In the genomic region with DNA sequence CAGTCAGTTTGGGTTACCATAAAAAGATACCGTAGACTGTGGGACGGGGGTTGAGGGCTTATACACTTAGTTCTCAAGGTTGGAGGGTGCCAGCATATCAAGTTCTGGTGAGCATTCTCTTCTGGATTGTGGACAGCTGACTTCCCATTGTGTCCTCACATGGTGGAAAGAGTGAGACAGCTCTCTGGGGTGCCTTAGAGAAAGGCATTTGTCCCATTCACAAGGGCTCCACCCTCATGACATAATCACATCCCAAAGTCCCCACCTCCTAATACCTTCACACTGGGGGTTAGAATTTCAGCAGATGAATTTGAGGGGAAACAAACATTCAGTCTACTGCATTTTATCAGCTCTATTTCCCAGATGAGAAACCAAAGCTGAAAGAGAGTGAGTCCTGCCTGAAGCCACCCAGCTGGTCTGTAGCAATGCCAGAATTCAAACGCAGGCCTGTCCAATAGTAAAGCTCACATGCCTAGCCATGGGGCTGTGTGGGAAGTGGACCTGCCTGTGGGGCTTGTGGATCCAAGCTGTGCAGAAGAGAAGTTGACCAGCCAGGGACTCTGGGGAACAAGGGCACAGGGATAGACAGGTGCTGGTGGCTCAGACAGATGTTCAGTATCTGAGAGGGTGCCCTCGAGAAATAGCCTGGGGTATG, we compare ENCODE assay signal across 31 cellular contexts. TPM values are rescaled to one million over a fixed set of nuclear protein-coding genes. Genes with fewer than 3 reads are reported as not detected.
A peak's percentile ranks its signal among the peaks of the same experiment; 100 is the strongest.
DNase-seq lines count a peak whose midpoint lies in the region; ATAC-seq, FAIRE-seq and TF ChIP-seq lines count a peak whose summit lies in the region.
"Had no signal": no experiment of that assay in that cellular context is flagged by ENCODE, and none has a peak within 500 bp of the region (broad histone marks: within the 10 kb centered on the region; RNA-seq: fewer than 3 reads in every experiment).

No MANE protein-coding gene starts in this region.

- H2BK120ac ChIP-seq in mesenchymal stem cell (ENCODE audit: low read depth, low read length) = no peak overlapping the region

- H3K27ac ChIP-seq in right atrium auricular region (no peak overlapping the region), endodermal cell (ENCODE audit: low read depth, low read length) (no peak overlapping the region), mesenchymal stem cell (ENCODE audit: low read length, poor library complexity, severe bottlenecking) (no peak overlapping the region)
- H3K27ac ChIP-seq: hepatocyte, neural progenitor cell, parathyroid adenoma, PC-9, stomach had no signal

- TF ChIP-seq CTCF in right atrium auricular region (IDR thresholded peaks at IDR 0.05) (no peak), endodermal cell (conservative IDR thresholded peaks at IDR 0.05) (no peak)

- H2AFZ ChIP-seq in mesenchymal stem cell (ENCODE audit: low read depth, low read length) = no peak overlapping the region
- H2AFZ ChIP-seq: hepatocyte, neural progenitor cell, parathyroid adenoma, PC-9 had no signal

- H3K27me3 ChIP-seq in right atrium auricular region (no peaks in the 10 kb centered on the region), endodermal cell (ENCODE audit: control insufficient read depth, insufficient read depth, low read length, poor library complexity, severe bottlenecking) (no peaks in the 10 kb centered on the region), mesenchymal stem cell (ENCODE audit: control insufficient read depth in 1 of 2, insufficient read depth in 1 of 2, low read length in 2 of 2) (peaks cover 54 to 57% of the 10 kb centered on the region in 2 experiments), HAP-1 (ENCODE audit: low read depth) (peaks cover 8% of the 10 kb centered on the region; the same call in 1 of the 2 replicates)
- H3K27me3 ChIP-seq: BE2C, hepatocyte, neural progenitor cell had no signal

- no peaks in the 10 kb centered on the region for H3K27me3 Mint-ChIP-seq in endodermal cell (ENCODE audit: insufficient read depth)

- no peak overlapping the region for H3K4me3 ChIP-seq in right atrium auricular region
- H3K4me3 ChIP-seq in endodermal cell (ENCODE audit: low read length) = no peak overlapping the region
- no peak overlapping the region for H3K4me3 ChIP-seq in mesenchymal stem cell (ENCODE audit: insufficient read depth in 1 of 2, low read depth in 1 of 2, low read length in 2 of 2)
- H3K4me3 ChIP-seq in HAP-1 = no peak overlapping the region
- H3K4me3 ChIP-seq: hepatocyte, neural progenitor cell, PC-9, stomach had no signal

- no peak overlapping the region for H3K4me3 Mint-ChIP-seq in endodermal cell
- H3K4me3 Mint-ChIP-seq: activated CD4-positive, alpha-beta T cell treated with anti-CD3 and anti-CD28 coated beads for 36 hours; activated CD8-positive, alpha-beta T cell treated with anti-CD3 and anti-CD28 coated beads, Interleukin-2, amount 10 ng/mL, durations not matched to agents 7 days and 5 days; activated naive CD4-positive, alpha-beta T cell treated with anti-CD3 and anti-CD28 coated beads for 36 hours; CD8-positive, alpha-beta memory T cell; central memory CD8-positive, alpha-beta T cell; dendritic cell treated with granulocyte-macrophage colony-stimulating factor and Interleukin-4, amounts not matched to agents 40 ng/mL and 50 ng/mL, for 4 days; HFFc6; IgD-negative memory B cell; neural progenitor cell had no signal

- H4K8ac ChIP-seq in mesenchymal stem cell (ENCODE audit: low read length) = no peak overlapping the region

- H2BK12ac ChIP-seq in mesenchymal stem cell (ENCODE audit: low read length in 2 of 2) = no peak overlapping the region

- WGBS in endodermal cell (ENCODE audit: insufficient coverage in 1 of 2, insufficient read length in 1 of 2), 2 experiments = 87 to 88% methylated on average over 4 of the region's 4 CpGs
- WGBS in mesenchymal stem cell = 91% methylated on average over 4 of the region's 4 CpGs

- no peak overlapping the region for H2AK5ac ChIP-seq in mesenchymal stem cell (ENCODE audit: low read length, severe bottlenecking)

- no peak overlapping the region for H3K23ac ChIP-seq in mesenchymal stem cell (ENCODE audit: low read length in 2 of 2)

- intact Hi-C loops in Right ventricle myocardium superior (cut with DNase I) = no loop called here

- H3K4ac ChIP-seq in mesenchymal stem cell (ENCODE audit: low read depth in 1 of 2, low read length in 2 of 2) = no peak overlapping the region

- H3K4me1 ChIP-seq in right atrium auricular region (peaks cover 0 to 5% of the 10 kb centered on the region in 2 donors), endodermal cell (ENCODE audit: control insufficient read depth, insufficient read depth, low read length) (peaks cover 10% of the 10 kb centered on the region), mesenchymal stem cell (ENCODE audit: control insufficient read depth, insufficient read depth, low read depth, low read length) (peaks cover 2% of the 10 kb centered on the region), HAP-1 (no peaks in the 10 kb centered on the region)
- H3K4me1 ChIP-seq: BE2C, parathyroid adenoma, stomach had no signal

- no peak overlapping the region for H2BK5ac ChIP-seq in mesenchymal stem cell (ENCODE audit: low read depth, low read length, poor library complexity, severe bottlenecking)

- H3K36me3 Mint-ChIP-seq in endodermal cell (ENCODE audit: low read depth) = no peaks in the 10 kb centered on the region
- H3K36me3 Mint-ChIP-seq: IgD-negative memory B cell, neural progenitor cell had no signal

- no peak overlapping the region for H3K4me2 ChIP-seq in mesenchymal stem cell (ENCODE audit: low read length, poor library complexity, severe bottlenecking)
- H3K4me2 ChIP-seq: hepatocyte, neural progenitor cell, PC-9 had no signal

- DNase-seq in Right ventricle myocardium superior (no peak), right atrium auricular region (ENCODE audit: low spot score) (no peak), endodermal cell (peak; percentile 72), islet precursor cell (peak; percentile 9), frontal cortex (ENCODE audit: low spot score in 2 of 2) (no peak), mesenchymal stem cell (no peak), HAP-1 (ENCODE audit: low spot score in 2 of 2) (no peak)
- DNase-seq: activated CD4-positive, alpha-beta T cell treated with anti-CD3 and anti-CD28 coated beads for 36 hours; activated CD8-positive, alpha-beta T cell treated with anti-CD3 and anti-CD28 coated beads, Interleukin-2, amount 10 ng/mL, durations not matched to agents 7 days and 5 days; activated naive CD4-positive, alpha-beta T cell treated with anti-CD3 and anti-CD28 coated beads for 36 hours; BE2C; CD8-positive, alpha-beta memory T cell; foreskin fibroblast; HFFc6; mammary epithelial cell; NCI-H187; SHP77; stimulated activated CD4-positive, alpha-beta T cell treated with anti-CD3 and anti-CD28 coated beads, Interleukin-12 subunit alpha, Interleukin-12 subunit beta, amount 100 ng/mL, for 4 hours; stimulated activated CD4-positive, alpha-beta T cell treated with anti-CD3 and anti-CD28 coated beads, Interleukin-2, amount 100 ng/mL, for 48 hours; stomach had no signal

- H3K27ac Mint-ChIP-seq in endodermal cell = no peak overlapping the region
- H3K27ac Mint-ChIP-seq: activated CD4-positive, alpha-beta T cell treated with anti-CD3 and anti-CD28 coated beads for 36 hours; activated CD8-positive, alpha-beta T cell treated with anti-CD3 and anti-CD28 coated beads, Interleukin-2, amount 10 ng/mL, durations not matched to agents 7 days and 5 days; activated naive CD4-positive, alpha-beta T cell treated with anti-CD3 and anti-CD28 coated beads for 36 hours; CD8-positive, alpha-beta memory T cell; dendritic cell treated with granulocyte-macrophage colony-stimulating factor and Interleukin-4, amounts not matched to agents 40 ng/mL and 50 ng/mL, for 4 days; HFFc6; neural progenitor cell had no signal

- H3K36me3 ChIP-seq in right atrium auricular region (no peaks in the 10 kb centered on the region), endodermal cell (ENCODE audit: control insufficient read depth, insufficient read depth, low read length) (no peaks in the 10 kb centered on the region), mesenchymal stem cell (ENCODE audit: control insufficient read depth in 1 of 2, insufficient read depth in 2 of 2, low read depth in 1 of 2, low read length in 2 of 2) (no peaks in the 10 kb centered on the region), HAP-1 (replicated peaks) (no peaks in the 10 kb centered on the region)
- H3K36me3 ChIP-seq: BE2C, neural progenitor cell, stomach had no signal

- peaks cover 24% of the 10 kb centered on the region for H3K4me1 Mint-ChIP-seq in endodermal cell
- H3K4me1 Mint-ChIP-seq: activated CD4-positive, alpha-beta T cell treated with anti-CD3 and anti-CD28 coated beads for 36 hours; CD8-positive, alpha-beta memory T cell; central memory CD8-positive, alpha-beta T cell had no signal

- H3K18ac ChIP-seq in mesenchymal stem cell (ENCODE audit: low read depth in 1 of 2, low read length in 2 of 2) = no peak overlapping the region

- in situ Hi-C loops in HAP-1 (cut with MboI; ENCODE audit: low sequenced_read_pairs) = no loop called here

- no peak for FAIRE-seq in frontal cortex (lab: Jason Lieb, UNC)

- no peaks in the 10 kb centered on the region for H3K79me1 ChIP-seq in mesenchymal stem cell (replicated peaks; ENCODE audit: low read length, poor library complexity, severe bottlenecking)

- no peak overlapping the region for H3K14ac ChIP-seq in mesenchymal stem cell (ENCODE audit: low read length in 2 of 2)

- H3K9ac ChIP-seq in endodermal cell (ENCODE audit: extremely low read depth, low read length, poor library complexity, severe bottlenecking) = no peak overlapping the region
- no peak overlapping the region for H3K9ac ChIP-seq in mesenchymal stem cell (ENCODE audit: low read length)
- H3K9ac ChIP-seq: neural progenitor cell, parathyroid adenoma had no signal

- H3K9me3 Mint-ChIP-seq in endodermal cell = no peaks in the 10 kb centered on the region
- H3K9me3 Mint-ChIP-seq: central memory CD8-positive, alpha-beta T cell; dendritic cell treated with granulocyte-macrophage colony-stimulating factor and Interleukin-4, amounts not matched to agents 40 ng/mL and 50 ng/mL, for 4 days; HFFc6; neural progenitor cell had no signal

- no peak overlapping the region for H4K91ac ChIP-seq in mesenchymal stem cell (ENCODE audit: low read length)

- no peaks in the 10 kb centered on the region for H3K9me3 ChIP-seq in right atrium auricular region
- H3K9me3 ChIP-seq in endodermal cell (ENCODE audit: control insufficient read depth, low read length) = no peaks in the 10 kb centered on the region
- H3K9me3 ChIP-seq in mesenchymal stem cell (ENCODE audit: control insufficient read depth, low read length) = no peaks in the 10 kb centered on the region
- H3K9me3 ChIP-seq in HAP-1 = no peaks in the 10 kb centered on the region
- H3K9me3 ChIP-seq: BE2C, stomach had no signal

- H2BK15ac ChIP-seq in mesenchymal stem cell (ENCODE audit: low read depth, poor library complexity, severe bottlenecking) = no peak overlapping the region

- peak; percentile 85 for ATAC-seq in Right ventricle myocardium superior (ENCODE audit: poor library complexity)
- ATAC-seq in HG03378 (IDR thresholded peaks at IDR 0.05; ENCODE audit: unreplicated experiment) = no peak
- ATAC-seq: activated CD4-positive, alpha-beta T cell treated with anti-CD3 and anti-CD28 coated beads for 36 hours; activated CD8-positive, alpha-beta T cell treated with anti-CD3 and anti-CD28 coated beads, Interleukin-2, amount 10 ng/mL, durations not matched to agents 7 days and 5 days; esophagus mucosa had no signal

RNA-seq across cellular contexts. Expression of gene LOXL4, which starts 34.8 kb away (rescaled TPM):
- total RNA-seq in Right ventricle myocardium superior = 0.51 TPM
- 1 to 10 TPM; 1.5 to 1.6 TPM for total RNA-seq in right atrium auricular region
- under 1 TPM; 0.57 to 0.77 TPM for total RNA-seq in endodermal cell
- 4.0 TPM for polyA plus RNA-seq in endodermal cell (2013, experiment 1 of 2)
- polyA plus RNA-seq in endodermal cell (2013, experiment 2 of 2) = 4.2 TPM
- total RNA-seq in frontal cortex = not detected
- polyA plus RNA-seq in mesenchymal stem cell (2013, experiment 1 of 2) = 4.6 TPM
- 4.5 TPM for polyA plus RNA-seq in mesenchymal stem cell (2013, experiment 2 of 2)
- total RNA-seq: activated CD4-positive, alpha-beta T cell treated with anti-CD3 and anti-CD28 coated beads for 36 hours; activated CD8-positive, alpha-beta T cell treated with anti-CD3 and anti-CD28 coated beads, Interleukin-2, amount 10 ng/mL, durations not matched to agents 7 days and 5 days; activated naive CD4-positive, alpha-beta T cell treated with anti-CD3 and anti-CD28 coated beads for 36 hours; CD8-positive, alpha-beta memory T cell; G401; T-helper 2 cell treated with Interferon-gamma antibody and Interleukin-4, amounts not matched to agents 100 ng/mL and 5 ng/mL, for 36 hours had no signal
- polyA plus RNA-seq: mammary epithelial cell had no signal

Comparison
In these comparisons a context has a peak if more than half of its experiments do, and no peak if none do; other contexts are left out.
1. DNase-seq: peak in endodermal cell (single experiment) and islet precursor cell (single experiment); none in Right ventricle myocardium superior (single experiment), right atrium auricular region (single experiment), frontal cortex (0 of 2), mesenchymal stem cell (single experiment) and HAP-1 (0 of 2).